8 cellular contexts compared by ENCODE assay signal in genomic region chr3:134197681-134198261, GRCh38. TPM values are rescaled to one million over a fixed set of nuclear protein-coding genes. Genes with fewer than 3 reads are reported as not detected.
DNase-seq lines count a peak whose midpoint lies in the region; ATAC-seq, FAIRE-seq and TF ChIP-seq lines count a peak whose summit lies in the region.

No MANE protein-coding gene starts in this region.

- H3K9me3 ChIP-seq in K562 (replicated peaks; ENCODE audit: control insufficient read depth, insufficient read depth, low read depth, low read length): no peaks in the 10 kb centered on the region

- H3K9ac ChIP-seq in K562 (ENCODE audit: insufficient read depth in 1 of 2, low read depth in 2 of 2, low read length in 2 of 2): no peak overlapping the region

- TF ChIP-seq EP300 in K562 (IDR thresholded peaks at IDR 0.05; ENCODE audit: low read length): no peak

- ATAC-seq in HG03280 (IDR thresholded peaks at IDR 0.05; ENCODE audit: unreplicated experiment): peak; percentile 80
- peak; percentile 87 for ATAC-seq in K562

- H3K4me3 ChIP-seq in GM12864 (ENCODE audit: low read depth, low read length): no peak overlapping the region
- no peak overlapping the region for H3K4me3 ChIP-seq in K562

- no peaks in the 10 kb centered on the region for H3K4me1 ChIP-seq in K562 (replicated peaks in 1 of 2; ENCODE audit: control insufficient read depth in 2 of 2, insufficient read depth in 2 of 2, low read length in 2 of 2)

- TF ChIP-seq RAD21 in K562 (CRISPR knock-in tag; conservative IDR thresholded peaks at IDR 0.05 in 1 of 2, IDR thresholded peaks at IDR 0.05 in 1 of 2): peak; percentile 50 to 56

- no peaks in the 10 kb centered on the region for H3K9me1 ChIP-seq in K562 (ENCODE audit: control insufficient read depth, insufficient read depth, low read length)

- H3K9me3 Mint-ChIP-seq in immature natural killer cell: no peaks in the 10 kb centered on the region

- no peaks in the 10 kb centered on the region for H3K27me3 ChIP-seq in K562 (ENCODE audit: control insufficient read depth in 2 of 2, insufficient read depth in 2 of 2, low read length in 2 of 2)

- no peak overlapping the region for H3K27ac ChIP-seq in K562 (ENCODE audit: extremely low read depth, low read depth, low read length)

- WGBS in K562 (ENCODE audit: insufficient coverage, low coverage, missing lambda C conversion rate): 25% methylated on average over 2 of the region's 2 CpGs

- in situ Hi-C loops in ACHN (cut with HindIII; ENCODE audit: low pct_ligation_motif_present, low pct_unique_long_range_greater_than_20kb, low sequenced_read_pairs) (no loop called here), K562 (cut with MboI) (no loop called here)

- BruUV-seq in K562 (replicated peaks; lab: Mats Ljungman, UMichigan): no TSS peak

- POLR2A ChIA-PET in K562 (lab: Yijun Ruan, JAX): no interaction called here

- H3K4me2 ChIP-seq in K562 (ENCODE audit: insufficient read depth, low read length): no peak overlapping the region

- H3K4me1 Mint-ChIP-seq in immature natural killer cell: no peaks in the 10 kb centered on the region

- H3K79me2 ChIP-seq in K562 (ENCODE audit: control insufficient read depth, insufficient read depth, low read length): no peaks in the 10 kb centered on the region

- no peak overlapping the region for H3K27ac Mint-ChIP-seq in immature natural killer cell

- no peak for TF ChIP-seq POLR2A in K562 (conservative IDR thresholded peaks at IDR 0.05)

- H3K36me3 Mint-ChIP-seq in immature natural killer cell: peaks cover 23 to 45% (median 27%) of the 10 kb centered on the region in 3 donors

- peak; percentile 67 for FAIRE-seq in K562 (lab: Jason Lieb, UNC)

- DNase-seq in ACHN: peak; percentile 60
- peak; percentile 21 for DNase-seq in GM12864 (ENCODE audit: low read depth)
- peak; percentile 30 for DNase-seq in NCI-H748 (lab: John Stamatoyannopoulos, UW; ENCODE audit: unreplicated experiment)
- peak; percentile 38 to 53 (median 46) for DNase-seq in K562 (ENCODE audit: extremely low read depth in 1 of 4, low spot score in 3 of 4)
- DNase-seq in immature natural killer cell: peak; percentile 35 to 48 (median 43)
- DNase-seq in stromal cell of bone marrow (ENCODE audit: low read depth): peak; percentile 45
- DNase-seq in mesenteric fat pad (ENCODE audit: low spot score): no peak

- CTCF ChIA-PET in K562 (lab: Yijun Ruan, JAX; ENCODE audit: low intra/inter-chr PET ratio): interaction anchor here (1.1 to 1.5 kb wide), 2 partner anchors 181 to 276 kb away, joined by 3 to 5 read pairs; no protein-coding TSS in a partner anchor

- H3K27me3 Mint-ChIP-seq in immature natural killer cell (ENCODE audit: low read depth in 3 of 3): peaks cover 0 to under 1% (median 0%) of the 10 kb centered on the region in 3 donors

- no peak overlapping the region for H2AFZ ChIP-seq in K562 (ENCODE audit: low read depth, low read length)

- no peak overlapping the region for H3K4me3 Mint-ChIP-seq in immature natural killer cell

- TF ChIP-seq CTCF in GM12864 (IDR thresholded peaks at IDR 0.05; ENCODE audit: low read depth, low read length, missing control alignments) (peak; percentile 73), K562 (IDR thresholded peaks at IDR 0.05 in 2 of 3, conservative IDR thresholded peaks at IDR 0.05 in 1 of 3; ENCODE audit: insufficient read depth in 2 of 3, low read depth in 1 of 3, low read length in 3 of 3) (peak; percentile 57 to 69 (median 58))

- no peaks in the 10 kb centered on the region for H4K20me1 ChIP-seq in K562 (replicated peaks; ENCODE audit: control insufficient read depth, insufficient read depth, low read length)

- H3K36me3 ChIP-seq in K562 (ENCODE audit: control insufficient read depth, insufficient read depth, low read length): peaks cover 21% of the 10 kb centered on the region

- intact Hi-C loops in K562 (cut with micrococcal nuclease): no loop called here

TF ChIP-seq in K562, 482 proteins besides CTCF, POLR2A, EP300 and RAD21 (continues in another document):
- TF ChIP-seq ATF3 (IDR thresholded peaks at IDR 0.05) (peak; percentile 68), ATF3 (CRISPR knock-in tag; conservative IDR thresholded peaks at IDR 0.05) (no peak), ZNF77 (CRISPR knock-in tag; IDR thresholded peaks at IDR 0.05) (no peak), GABPB1 (CRISPR knock-in tag; IDR thresholded peaks at IDR 0.05) (no peak), SMC3 (conservative IDR thresholded peaks at IDR 0.05; ENCODE audit: insufficient read depth, low read depth, low read length) (0 out of 2 replicates have a peak, but pooled peaks have one; percentile 22), DACH1 (IDR thresholded peaks at IDR 0.05; ENCODE audit: partially characterized antibody) (no peak), JUND (IDR thresholded peaks at IDR 0.05; ENCODE audit: borderline replicate concordance, low read depth, low read length) (peak; percentile 74), JUND (tag; IDR thresholded peaks at IDR 0.05; ENCODE audit: borderline replicate concordance, low read depth, low read length) (peak; percentile 81), BRF1 (IDR thresholded peaks at IDR 0.05; ENCODE audit: borderline replicate concordance, extremely low read depth, insufficient read length) (no peak), CREM (IDR thresholded peaks at IDR 0.05; ENCODE audit: low read depth) (0 out of 2 replicates have a peak, but pooled peaks have one; percentile 12), RERE (CRISPR knock-in tag; IDR thresholded peaks at IDR 0.05; ENCODE audit: borderline replicate concordance) (no peak), FOSL1 (tag; conservative IDR thresholded peaks at IDR 0.05) (peak; percentile 81), NBN (IDR thresholded peaks at IDR 0.05; ENCODE audit: low read depth) (no peak)

RNA-seq across cellular contexts. Expression of gene RYK, which starts 52.9 kb away (rescaled TPM):
- 31.7 and 76.0 TPM in 2 replicates for total RNA-seq in K562 (2011; cell fraction: chromatin; rRNA removed; ENCODE audit: low replicate concordance)
- 10.7 and 16.3 TPM in 2 replicates for total RNA-seq in K562 (2011; cell fraction: nucleolus; rRNA removed)
- total RNA-seq in K562 (2011; cell fraction: nucleoplasm; rRNA removed): 39.4 and 55.0 TPM in 2 replicates
- 16.1 and 20.1 TPM in 2 replicates for total RNA-seq in K562 (2014; rRNA removed)
- total RNA-seq in K562 (2014; rRNA removed; fragmentation: Illumina TruSeq; extraction: Trizol): 22.3 and 24.5 TPM in 2 replicates
- 23.8 and 29.5 TPM in 2 replicates for total RNA-seq in K562 (2015; rRNA removed; fragmentation: Illumina TruSeq; extraction: Trizol)
- 13.2 and 13.8 TPM in 2 replicates for total RNA-seq in K562 (2021)
- 22.1 and 23.8 TPM in 2 replicates for polyA plus RNA-seq in K562 (2011; rRNA removed)
- 7.5 and 12.4 TPM in 2 replicates for polyA plus RNA-seq in K562 (2011; cell fraction: cytosol; rRNA removed)
- polyA plus RNA-seq in K562 (2011; cell fraction: nucleus; rRNA removed): 37.1 and 37.4 TPM in 2 replicates
- polyA plus RNA-seq in K562 (2012): 9.5 and 12.1 TPM in 2 replicates
- 19.7 and 25.1 TPM in 2 replicates for polyA plus RNA-seq in K562 (2014; fragmentation: Illumina TruSeq; extraction: Trizol)
- 1 to 10 TPM; 4.2 to 4.9 TPM for polyA plus RNA-seq in K562 (2014; fragmentation: Nextera tagmentation; extraction: Ambion mirVana)
- polyA plus RNA-seq in K562 (2014; rRNA removed): 15.3 and 16.6 TPM in 2 replicates
- 26.9 and 36.9 TPM in 2 replicates for polyA minus RNA-seq in K562 (2011; rRNA and poly(A)+ RNA removed)
- 6.3 and 7.3 TPM in 2 replicates for polyA minus RNA-seq in K562 (2011; cell fraction: cytosol; rRNA and poly(A)+ RNA removed)
- polyA minus RNA-seq in K562 (2011; cell fraction: nucleus; rRNA and poly(A)+ RNA removed): 24.6 and 36.5 TPM in 2 replicates
- 10 to 100 TPM in 1 of 3 donors, 1 to 10 TPM in 2; 2.2 to 12.7 (median 6.5) TPM for polyA plus RNA-seq in immature natural killer cell
- 57.6 TPM for total RNA-seq in mesenteric fat pad
